8 cellular contexts compared by ENCODE assay signal in genomic region chrX:43836435-43837184, GRCh38. TPM values are rescaled to one million over a fixed set of nuclear protein-coding genes. Genes with fewer than 3 reads are reported as not detected.
A peak's percentile ranks its signal among the peaks of the same experiment; 100 is the strongest.
DNase-seq lines count a peak whose midpoint lies in the region; ATAC-seq and TF ChIP-seq lines count a peak whose summit lies in the region.

No MANE protein-coding gene starts in this region.

- H3K4me1 ChIP-seq in KMS-11 (ENCODE audit: low read depth, poor library complexity, severe bottlenecking) (no peaks in the 10 kb centered on the region), ascending aorta (no peaks in the 10 kb centered on the region), right lobe of liver (peaks cover 0 to 5% (median 0%) of the 10 kb centered on the region in 4 donors)

- intact Hi-C loops in Calu3 (cut with micrococcal nuclease; ENCODE audit: unreplicated experiment), result loop anchor here (1.0 to 10.0 kb wide), 3 partner anchors 103 to 408 kb away; no protein-coding TSS in a partner anchor
- intact Hi-C loops in ascending aorta (cut with DNase I), result no loop called here
- intact Hi-C loops in right lobe of liver (cut with DNase I), result loop anchor here in 1 of 2 donors (10.0 kb wide), 1 partner anchor 98 kb away; no protein-coding TSS in a partner anchor

- H3K4me1 Mint-ChIP-seq in Calu3 (ENCODE audit: low read depth, unreplicated experiment), result no peaks in the 10 kb centered on the region

- H3K9me3 ChIP-seq in ascending aorta, result no peaks in the 10 kb centered on the region
- H3K9me3 ChIP-seq in right lobe of liver, result no peaks in the 10 kb centered on the region
- no peaks in the 10 kb centered on the region for H3K9me3 ChIP-seq in MG63

- 9% methylated on average over 3 of the region's 3 CpGs for WGBS in right lobe of liver (ENCODE audit: insufficient coverage, low coverage, low lambda C conversion rate, missing lambda C conversion rate)

- H3K79me2 ChIP-seq in KMS-11 (ENCODE audit: insufficient read depth, low read depth), result no peaks in the 10 kb centered on the region

- no peak overlapping the region for H3K4me3 ChIP-seq in KMS-11 (IDR thresholded peaks at IDR 0.05; ENCODE audit: insufficient read depth, low read depth, low read length)
- H3K4me3 ChIP-seq in ascending aorta, result no peak overlapping the region
- H3K4me3 ChIP-seq in right lobe of liver, result no peak overlapping the region
- H3K4me3 ChIP-seq in H7 (ENCODE audit: insufficient read depth, low read depth, low read length), result no peak overlapping the region
- H3K4me3 ChIP-seq in MG63, result no peak overlapping the region

- no peak overlapping the region for H3K9ac ChIP-seq in KMS-11

- no peak overlapping the region for H2AFZ ChIP-seq in KMS-11 (ENCODE audit: low read depth)

- H3K27ac Mint-ChIP-seq in Calu3 (ENCODE audit: unreplicated experiment), result no peak overlapping the region

- no TSS peak for BruUV-seq in Calu3 (replicated peaks; lab: Mats Ljungman, UMichigan)

- CTCF ChIA-PET in Calu3 (lab: Charles Lee), result interaction anchor here (0.8 to 1.3 kb wide), 3 partner anchors 69 to 407 kb away, joined by 4 to 5 read pairs (median 4); no protein-coding TSS in a partner anchor

- DNase-seq in Calu3 (no peak), ascending aorta (ENCODE audit: low spot score in 2 of 2) (no peak), right lobe of liver (no peak), H7 (no peak), MG63 (no peak), NK-92 (lab: John Stamatoyannopoulos, UW; ENCODE audit: unreplicated experiment) (no peak)

- no peak overlapping the region for H3K4me2 ChIP-seq in KMS-11

- no peaks in the 10 kb centered on the region for H3K9me3 Mint-ChIP-seq in Calu3 (ENCODE audit: low read depth, unreplicated experiment)

- H3K36me3 ChIP-seq in KMS-11 (ENCODE audit: insufficient read depth) (no peaks in the 10 kb centered on the region), ascending aorta (no peaks in the 10 kb centered on the region), right lobe of liver (peaks cover 0 to 6% (median 0%) of the 10 kb centered on the region in 4 donors), H7 (replicated peaks; ENCODE audit: control insufficient read depth, insufficient read depth, low read length) (no peaks in the 10 kb centered on the region), MG63 (no peaks in the 10 kb centered on the region)

- peak; percentile 30 for TF ChIP-seq CTCF in Calu3 (IDR thresholded peaks at IDR 0.05; ENCODE audit: unreplicated experiment)
- TF ChIP-seq CTCF in KMS-11 (conservative IDR thresholded peaks at IDR 0.05; ENCODE audit: low read depth, low read length), result peak; percentile 44
- TF ChIP-seq CTCF in ascending aorta (IDR thresholded peaks at IDR 0.05), result peak; percentile 44 to 69 (median 58)
- peak; percentile 62 to 76 (median 71) for TF ChIP-seq CTCF in right lobe of liver (IDR thresholded peaks at IDR 0.05)

- no peaks in the 10 kb centered on the region for H4K20me1 ChIP-seq in KMS-11 (ENCODE audit: insufficient read depth)

- no peaks in the 10 kb centered on the region for H3K27me3 Mint-ChIP-seq in Calu3 (ENCODE audit: unreplicated experiment)

- H3K27me3 ChIP-seq in KMS-11 (ENCODE audit: insufficient read depth, low read depth) (no peaks in the 10 kb centered on the region), ascending aorta (no peaks in the 10 kb centered on the region), right lobe of liver (no peaks in the 10 kb centered on the region), H7 (ENCODE audit: control insufficient read depth, insufficient read depth, low read length) (no peaks in the 10 kb centered on the region), MG63 (no peaks in the 10 kb centered on the region)

- H3K4me3 Mint-ChIP-seq in Calu3 (ENCODE audit: low read depth, unreplicated experiment), result no peak overlapping the region

- TF ChIP-seq POLR2A in right lobe of liver (IDR thresholded peaks at IDR 0.05), result no peak

- ATAC-seq in right lobe of liver (peak; percentile 53 to 64 (median 57)), HG03520 (IDR thresholded peaks at IDR 0.05; ENCODE audit: unreplicated experiment) (no peak)

- H3K27ac ChIP-seq in KMS-11 (no peak overlapping the region), ascending aorta (no peak overlapping the region), right lobe of liver (no peak overlapping the region)

- H3K36me3 Mint-ChIP-seq in Calu3 (ENCODE audit: insufficient read depth, unreplicated experiment), result peaks cover 4% of the 10 kb centered on the region

RNA-seq across cellular contexts. Expression of gene MAOB, which starts 45.6 kb away (rescaled TPM):
- total RNA-seq in Calu3 (2022) (45.0 and 56.8 TPM in 2 replicates), ascending aorta (4.6 TPM), right lobe of liver (100 to 1,000 TPM in 4 of 6 experiments, 10 to 100 TPM in 2; 70.0 to 253 (median 122) TPM)
- total RNA-seq in H7 (2014; rRNA removed; shearing (Covaris generic)), result 0.07 and 1.00 TPM in 2 replicates
- 0.30 TPM in 1 of 2 replicates, not detected in the other for total RNA-seq in MG63 (2014; rRNA removed; shearing (Covaris generic); ENCODE audit: low replicate concordance)
